11 cellular contexts compared by ENCODE assay signal in genomic region chr20:62598761-62599194, GRCh38. TPM values are rescaled to one million over a fixed set of nuclear protein-coding genes. Genes with fewer than 3 reads are reported as not detected.
A peak's percentile ranks its signal among the peaks of the same experiment; 100 is the strongest.
DNase-seq lines count a peak whose midpoint lies in the region; ATAC-seq and TF ChIP-seq lines count a peak whose summit lies in the region.
"Had no signal": no experiment of that assay in that cellular context is flagged by ENCODE, and none has a peak within 500 bp of the region (broad histone marks: within the 10 kb centered on the region; RNA-seq: fewer than 3 reads in every experiment).

No MANE protein-coding gene starts in this region.

- ATAC-seq in Right ventricle myocardium superior (ENCODE audit: poor library complexity) (no peak), heart right ventricle (no peak), activated B cell treated with CpG ODN at 0.5 μM for 24 hours (ENCODE audit: low read depth) (peak; percentile 20)
- ATAC-seq in stimulated activated memory B cell treated with anti-CD40 and anti-IgM and Interleukin-4, amounts not matched to agents 10 μg/mL and 1 μg/mL and 100 μg/mL, for 72 hours = peak; percentile 59
- ATAC-seq: WTC11 had no signal

- H3K9me3 Mint-ChIP-seq in activated B cell treated with CpG ODN at 0.5 μM for 24 hours = no peaks in the 10 kb centered on the region
- no peaks in the 10 kb centered on the region for H3K9me3 Mint-ChIP-seq in stimulated activated memory B cell treated with anti-CD40 and anti-IgM and Interleukin-4, amounts not matched to agents 10 μg/mL and 1 μg/mL and 100 μg/mL, for 72 hours
- H3K9me3 Mint-ChIP-seq: WTC11 had no signal

- DNase-seq in Right ventricle myocardium superior (peak; percentile 49), heart right ventricle (no peak), NAMALWA (ENCODE audit: low spot score) (peak; percentile 67), activated B cell treated with CpG ODN at 0.5 μM for 24 hours (no peak), SK-N-DZ (ENCODE audit: low spot score) (no peak), NCI-H2029 treated with DMSO at 0.1 percent for 48 hours (lab: John Stamatoyannopoulos, UW) (no peak), HPDE6-E6E7 (ENCODE audit: extremely low spot score) (no peak)
- DNase-seq: GOT3 had no signal

- H3K4me1 Mint-ChIP-seq in activated B cell treated with CpG ODN at 0.5 μM for 24 hours = peaks cover 60% of the 10 kb centered on the region
- peaks cover 42% of the 10 kb centered on the region for H3K4me1 Mint-ChIP-seq in stimulated activated memory B cell treated with anti-CD40 and anti-IgM and Interleukin-4, amounts not matched to agents 10 μg/mL and 1 μg/mL and 100 μg/mL, for 72 hours

- intact Hi-C loops in Right ventricle myocardium superior (cut with DNase I) = no loop called here
- intact Hi-C loops in heart right ventricle (cut with DNase I) = no loop called here
- intact Hi-C loops in activated B cell treated with CpG ODN at 0.5 μM for 24 hours (cut with micrococcal nuclease) = no loop called here

- no peaks in the 10 kb centered on the region for H3K36me3 ChIP-seq in heart right ventricle

- no peak overlapping the region for H3K4me3 ChIP-seq in heart right ventricle

- no peaks in the 10 kb centered on the region for H3K36me3 Mint-ChIP-seq in activated B cell treated with CpG ODN at 0.5 μM for 24 hours (ENCODE audit: low read depth)
- no peaks in the 10 kb centered on the region for H3K36me3 Mint-ChIP-seq in stimulated activated memory B cell treated with anti-CD40 and anti-IgM and Interleukin-4, amounts not matched to agents 10 μg/mL and 1 μg/mL and 100 μg/mL, for 72 hours
- H3K36me3 Mint-ChIP-seq: brain, WTC11 had no signal

- peaks cover 4 to 47% (median 20%) of the 10 kb centered on the region in 7 donors for H3K27me3 ChIP-seq in heart right ventricle

- 82 to 86% methylated on average over 13 of the region's 13 CpGs for WGBS in heart right ventricle, 2 donors

- POLR2A ChIA-PET in activated B cell treated with CpG ODN at 0.5 μM for 24 hours (lab: Charles Lee) = interaction anchor here (0.7 kb wide), 1 partner anchor 177 kb away, joined by 3 read pairs; no protein-coding TSS in a partner anchor

- CTCF ChIA-PET in activated B cell treated with CpG ODN at 0.5 μM for 24 hours (lab: Charles Lee) = interaction anchor here (0.9 kb wide), 1 partner anchor 18 kb away, joined by 3 read pairs; no protein-coding TSS in a partner anchor

- H3K27me3 Mint-ChIP-seq in activated B cell treated with CpG ODN at 0.5 μM for 24 hours = peaks cover 21% of the 10 kb centered on the region
- peaks cover 31% of the 10 kb centered on the region for H3K27me3 Mint-ChIP-seq in stimulated activated memory B cell treated with anti-CD40 and anti-IgM and Interleukin-4, amounts not matched to agents 10 μg/mL and 1 μg/mL and 100 μg/mL, for 72 hours

- no peak overlapping the region for H3K4me3 Mint-ChIP-seq in activated B cell treated with CpG ODN at 0.5 μM for 24 hours
- no peak overlapping the region for H3K4me3 Mint-ChIP-seq in stimulated activated memory B cell treated with anti-CD40 and anti-IgM and Interleukin-4, amounts not matched to agents 10 μg/mL and 1 μg/mL and 100 μg/mL, for 72 hours
- H3K4me3 Mint-ChIP-seq: brain, WTC11 had no signal

- H3K4me1 ChIP-seq in heart right ventricle = peaks cover 4 to 35% (median 14%) of the 10 kb centered on the region in 9 donors

- H3K27ac Mint-ChIP-seq in activated B cell treated with CpG ODN at 0.5 μM for 24 hours = no peak overlapping the region
- H3K27ac Mint-ChIP-seq in stimulated activated memory B cell treated with anti-CD40 and anti-IgM and Interleukin-4, amounts not matched to agents 10 μg/mL and 1 μg/mL and 100 μg/mL, for 72 hours = no peak overlapping the region
- H3K27ac Mint-ChIP-seq: brain, WTC11 had no signal

- TF ChIP-seq CTCF in heart right ventricle (IDR thresholded peaks at IDR 0.05) (no peak), activated B cell treated with CpG ODN at 0.5 μM for 24 hours (IDR thresholded peaks at IDR 0.05) (no peak)

- H3K9me3 ChIP-seq in heart right ventricle = no peaks in the 10 kb centered on the region

- no peak overlapping the region for H3K27ac ChIP-seq in heart right ventricle

RNA-seq across cellular contexts. Expression of gene SLCO4A1, which starts 43.5 kb away (rescaled TPM):
- total RNA-seq in Right ventricle myocardium superior (12.1 TPM), heart right ventricle (10 to 100 TPM in 3 of 10 donors, 1 to 10 TPM in 7; 1.5 to 34.3 (median 4.9) TPM), activated B cell treated with CpG ODN at 0.5 μM for 24 hours (27.8 and 38.9 TPM in 2 replicates)
- polyA plus RNA-seq in heart right ventricle = 10 to 100 TPM; 21.7 to 52.7 TPM
- 12.0 and 18.7 TPM in 2 replicates for polyA plus RNA-seq in SK-N-DZ (2014; cell fraction: cytosol; rRNA removed)
- polyA plus RNA-seq in SK-N-DZ (2014; cell fraction: nucleus; rRNA removed) = 32.1 and 36.3 TPM in 2 replicates

Comparison
In these comparisons a context has a peak if more than half of its experiments do, and no peak if none do; other contexts are left out.
1. DNase-seq: peak in Right ventricle myocardium superior (single experiment) and NAMALWA (single experiment); none in heart right ventricle (0 of 2), activated B cell treated with CpG ODN at 0.5 μM for 24 hours (single experiment), SK-N-DZ (single experiment), NCI-H2029 treated with DMSO at 0.1 percent for 48 hours (single experiment) and HPDE6-E6E7 (single experiment).
2. ATAC-seq: peak in activated B cell treated with CpG ODN at 0.5 μM for 24 hours (single experiment) and stimulated activated memory B cell treated with anti-CD40 and anti-IgM and Interleukin-4, amounts not matched to agents 10 μg/mL and 1 μg/mL and 100 μg/mL, for 72 hours (single experiment); none in Right ventricle myocardium superior (single experiment) and heart right ventricle (0 of 8).